Comparison of ENCODE assay signal across 8 cellular contexts in the genomic region with DNA sequence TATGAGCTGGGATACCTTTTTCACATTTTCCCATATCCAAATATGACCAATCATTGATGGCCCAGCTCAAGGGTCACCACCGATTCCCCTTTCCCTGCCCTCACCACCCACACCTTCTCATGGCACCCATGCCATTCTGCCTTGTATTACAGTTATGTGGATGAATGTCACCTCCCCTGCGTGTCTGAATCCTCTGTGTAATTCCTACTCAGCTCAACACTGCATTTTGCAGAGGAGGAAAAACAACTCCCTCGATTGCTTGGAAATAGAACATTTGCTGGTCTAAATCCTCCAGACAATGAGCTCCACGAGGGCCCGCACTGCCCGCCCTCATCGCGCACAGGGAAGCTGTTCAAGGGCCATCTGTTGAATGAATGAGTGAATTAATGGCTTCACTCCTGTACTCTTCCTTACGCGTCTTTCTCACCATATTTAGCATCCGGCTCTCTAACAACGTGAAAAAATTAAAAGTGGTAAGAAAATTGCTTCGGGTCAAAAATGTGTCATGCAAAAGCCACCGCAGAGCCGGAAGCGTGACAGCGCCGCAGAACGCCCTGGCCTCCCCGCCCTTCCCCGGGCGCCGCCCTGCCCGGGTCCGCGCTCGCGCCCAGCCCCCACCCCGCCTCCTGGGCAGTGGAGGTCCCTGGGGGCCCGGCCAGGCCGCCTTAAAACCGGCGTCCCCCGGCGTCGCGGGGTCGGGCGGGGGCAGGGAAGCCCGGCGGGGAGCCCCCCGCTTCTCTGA. TPM values are rescaled to one million over a fixed set of nuclear protein-coding genes. Genes with fewer than 3 reads are reported as not detected.
DNase-seq lines count a peak whose midpoint lies in the region; ATAC-seq and TF ChIP-seq lines count a peak whose summit lies in the region.

No MANE protein-coding gene starts in this region.

- peaks cover 4 to 8% (median 5%) of the 10 kb centered on the region in 3 donors for H3K36me3 Mint-ChIP-seq in CD8-positive, alpha-beta memory T cell
- peaks cover 25% of the 10 kb centered on the region for H3K36me3 Mint-ChIP-seq in activated T-helper 1 cell treated with anti-CD3 and anti-CD28 coated beads, Interleukin-12 subunit alpha, Interleukin-12 subunit beta, Interleukin-2, Interleukin-4 antibody, amounts not matched to agents 30 ng/mL and 10 ng/mL and 1 ng/mL, durations not matched to agents 14 hours and 24 hours and 36 hours (ENCODE audit: low read depth)

- CTCF ChIA-PET in CD8-positive, alpha-beta memory T cell (lab: Charles Lee), result interaction anchor here (1.0 to 2.1 kb wide), 4 partner anchors 16 to 159 kb away, joined by 3 to 8 read pairs (median 6); partner anchors contain the start of gene PTBP3
- CTCF ChIA-PET in PC-9 (lab: Charles Lee), result interaction anchor here (0.6 kb wide), 1 partner anchor 1404 kb away, joined by 12 read pairs; no protein-coding TSS in a partner anchor

- peak overlapping the region; percentile 77 to 97 (median 92) for H3K27ac Mint-ChIP-seq in CD8-positive, alpha-beta memory T cell
- peak overlapping the region; percentile 93 for H3K27ac Mint-ChIP-seq in activated T-helper 1 cell treated with anti-CD3 and anti-CD28 coated beads, Interleukin-12 subunit alpha, Interleukin-12 subunit beta, Interleukin-2, Interleukin-4 antibody, amounts not matched to agents 30 ng/mL and 10 ng/mL and 1 ng/mL, durations not matched to agents 14 hours and 24 hours and 36 hours

- H3K9me2 ChIP-seq in PC-9 (ENCODE audit: insufficient read depth), result no peaks in the 10 kb centered on the region

- 4 to 5% (median 4%) methylated on average over 35 to 42 of the region's 42 CpGs for WGBS in ovary, 3 donors

- no TSS peak for BruUV-seq in PC-9 (replicated peaks; lab: Mats Ljungman, UMichigan)

- peak; percentile 80 for ATAC-seq in GM19452 (IDR thresholded peaks at IDR 0.05; ENCODE audit: unreplicated experiment)
- peak; percentile 82 for ATAC-seq in HG03520 (IDR thresholded peaks at IDR 0.05; ENCODE audit: unreplicated experiment)
- ATAC-seq in foreskin keratinocyte, result peak; percentile 62
- ATAC-seq in upper lobe of right lung, result peak; percentile 91

- peak overlapping the region; percentile 87 to 95 (median 91) for H3K4me3 Mint-ChIP-seq in CD8-positive, alpha-beta memory T cell
- H3K4me3 Mint-ChIP-seq in activated T-helper 1 cell treated with anti-CD3 and anti-CD28 coated beads, Interleukin-12 subunit alpha, Interleukin-12 subunit beta, Interleukin-2, Interleukin-4 antibody, amounts not matched to agents 30 ng/mL and 10 ng/mL and 1 ng/mL, durations not matched to agents 14 hours and 24 hours and 36 hours, result peak overlapping the region; percentile 88

- H3K27ac ChIP-seq in CD8-positive, alpha-beta memory T cell (ENCODE audit: low read depth, low read length), result peak overlapping the region; percentile 55
- H3K27ac ChIP-seq in PC-9, result peak overlapping the region; percentile 86
- peak overlapping the region; percentile 41 for H3K27ac ChIP-seq in foreskin keratinocyte
- H3K27ac ChIP-seq in ovary, result no peak overlapping the region
- peak overlapping the region; percentile 73 for H3K27ac ChIP-seq in upper lobe of right lung

- H3F3A ChIP-seq in PC-9 (ENCODE audit: insufficient read depth, low read depth), result peaks cover 54% of the 10 kb centered on the region

- intact Hi-C loops in PC-9 (cut with micrococcal nuclease; ENCODE audit: unreplicated experiment), result loop anchor here (5.0 kb wide), 1 partner anchor 142 kb away; no protein-coding TSS in a partner anchor
- intact Hi-C loops in activated T-helper 1 cell treated with anti-CD3 and anti-CD28 coated beads, Interleukin-12 subunit alpha, Interleukin-12 subunit beta, Interleukin-2, Interleukin-4 antibody, amounts not matched to agents 30 ng/mL and 10 ng/mL and 1 ng/mL, durations not matched to agents 14 hours and 24 hours and 36 hours (cut with micrococcal nuclease), result loop anchor here (1.0 to 10.0 kb wide), 7 partner anchors 160 to 692 kb away; partner anchors contain the start of genes DNAJC25, ECPAS, GNG10 and SNX30
- intact Hi-C loops in ovary (cut with DNase I), result no loop called here
- intact Hi-C loops in upper lobe of right lung (cut with DNase I), result no loop called here

- H3K9me3 Mint-ChIP-seq in CD8-positive, alpha-beta memory T cell, result no peaks in the 10 kb centered on the region
- H3K9me3 Mint-ChIP-seq in activated T-helper 1 cell treated with anti-CD3 and anti-CD28 coated beads, Interleukin-12 subunit alpha, Interleukin-12 subunit beta, Interleukin-2, Interleukin-4 antibody, amounts not matched to agents 30 ng/mL and 10 ng/mL and 1 ng/mL, durations not matched to agents 14 hours and 24 hours and 36 hours, result no peaks in the 10 kb centered on the region

- TF ChIP-seq CTCF in PC-9 (conservative IDR thresholded peaks at IDR 0.05), result no peak
- TF ChIP-seq CTCF in foreskin keratinocyte (conservative IDR thresholded peaks at IDR 0.05), result no peak
- no peak for TF ChIP-seq CTCF in ovary (IDR thresholded peaks at IDR 0.05)
- no peak for TF ChIP-seq CTCF in upper lobe of right lung (IDR thresholded peaks at IDR 0.05)

- H4K20me1 ChIP-seq in PC-9 (ENCODE audit: insufficient read depth), result no peaks in the 10 kb centered on the region

- H3K27me3 Mint-ChIP-seq in CD8-positive, alpha-beta memory T cell, result peaks cover 0 to 2% of the 10 kb centered on the region in 2 donors
- H3K27me3 Mint-ChIP-seq in activated T-helper 1 cell treated with anti-CD3 and anti-CD28 coated beads, Interleukin-12 subunit alpha, Interleukin-12 subunit beta, Interleukin-2, Interleukin-4 antibody, amounts not matched to agents 30 ng/mL and 10 ng/mL and 1 ng/mL, durations not matched to agents 14 hours and 24 hours and 36 hours (ENCODE audit: insufficient read depth), result peaks cover 1% of the 10 kb centered on the region

- H3K9me3 ChIP-seq in CD8-positive, alpha-beta memory T cell (ENCODE audit: low read length), result no peaks in the 10 kb centered on the region
- no peaks in the 10 kb centered on the region for H3K9me3 ChIP-seq in PC-9 (ENCODE audit: insufficient read depth, low read depth)
- H3K9me3 ChIP-seq in ovary, result no peaks in the 10 kb centered on the region
- no peaks in the 10 kb centered on the region for H3K9me3 ChIP-seq in upper lobe of right lung

- peaks cover 58% of the 10 kb centered on the region for H3K4me1 ChIP-seq in CD8-positive, alpha-beta memory T cell (ENCODE audit: insufficient read depth, low read length)
- H3K4me1 ChIP-seq in PC-9 (replicated peaks; ENCODE audit: insufficient read depth), result peaks cover 63% of the 10 kb centered on the region
- H3K4me1 ChIP-seq in foreskin keratinocyte, result peaks cover 17% of the 10 kb centered on the region
- H3K4me1 ChIP-seq in ovary (ENCODE audit: insufficient read depth), result no peaks in the 10 kb centered on the region
- peaks cover 15% of the 10 kb centered on the region for H3K4me1 ChIP-seq in upper lobe of right lung

- peak overlapping the region; percentile 81 for H3K4me3 ChIP-seq in CD8-positive, alpha-beta memory T cell (ENCODE audit: low read length)
- H3K4me3 ChIP-seq in PC-9 (peak overlapping the region; percentile 84; the same call in 1 of the 2 replicates), ovary (peak overlapping the region; percentile 59), upper lobe of right lung (peak overlapping the region; percentile 59)

- no peaks in the 10 kb centered on the region for H3K36me3 ChIP-seq in CD8-positive, alpha-beta memory T cell (ENCODE audit: insufficient read depth, low read length)
- H3K36me3 ChIP-seq in PC-9 (ENCODE audit: low read depth) (peaks cover 8% of the 10 kb centered on the region; the same call in 1 of the 2 replicates), ovary (no peaks in the 10 kb centered on the region), upper lobe of right lung (no peaks in the 10 kb centered on the region)

- TF ChIP-seq EP300 in ovary (IDR thresholded peaks at IDR 0.05), result no peak

- no peaks in the 10 kb centered on the region for H3K27me3 ChIP-seq in CD8-positive, alpha-beta memory T cell (ENCODE audit: insufficient read depth, low read length, poor library complexity, severe bottlenecking)
- H3K27me3 ChIP-seq in PC-9 (ENCODE audit: insufficient read depth, low read depth) (no peaks in the 10 kb centered on the region), foreskin keratinocyte (peaks cover 5% of the 10 kb centered on the region), ovary (no peaks in the 10 kb centered on the region), upper lobe of right lung (no peaks in the 10 kb centered on the region)

- peak overlapping the region; percentile 88 for H3K4me2 ChIP-seq in PC-9

- peak; percentile 57 to 84 (median 68) for DNase-seq in CD8-positive, alpha-beta memory T cell
- DNase-seq in PC-9 (peak; percentile 81), foreskin keratinocyte (no peak), ovary (peak in 1 of 5 donors; percentile 39), upper lobe of right lung (peak; percentile 90)
- DNase-seq in activated T-helper 1 cell treated with anti-CD3 and anti-CD28 coated beads, Interleukin-12 subunit alpha, Interleukin-12 subunit beta, Interleukin-2, Interleukin-4 antibody, amounts not matched to agents 30 ng/mL and 10 ng/mL and 1 ng/mL, durations not matched to agents 14 hours and 24 hours and 36 hours (ENCODE audit: low spot score), result peak; percentile 73

- peaks cover 70 to 89% (median 85%) of the 10 kb centered on the region in 3 donors for H3K4me1 Mint-ChIP-seq in CD8-positive, alpha-beta memory T cell
- peaks cover 74% of the 10 kb centered on the region for H3K4me1 Mint-ChIP-seq in activated T-helper 1 cell treated with anti-CD3 and anti-CD28 coated beads, Interleukin-12 subunit alpha, Interleukin-12 subunit beta, Interleukin-2, Interleukin-4 antibody, amounts not matched to agents 30 ng/mL and 10 ng/mL and 1 ng/mL, durations not matched to agents 14 hours and 24 hours and 36 hours (ENCODE audit: low read depth)

- H3K79me2 ChIP-seq in PC-9 (ENCODE audit: low read depth), result peaks cover 50% of the 10 kb centered on the region

- peak overlapping the region; percentile 60 for H2AFZ ChIP-seq in PC-9

- POLR2A ChIA-PET in CD8-positive, alpha-beta memory T cell (lab: Charles Lee), result interaction anchor here (1.0 to 3.7 kb wide), 2 partner anchors 10 to 158 kb away, joined by 4 to 33 read pairs; partner anchors contain the start of gene PTBP3
- POLR2A ChIA-PET in PC-9 (lab: Charles Lee; ENCODE audit: unreplicated experiment), result interaction anchor here (0.6 kb wide), 1 partner anchor 477 kb away, joined by 3 read pairs; no protein-coding TSS in a partner anchor

- TF ChIP-seq POLR2A in ovary (IDR thresholded peaks at IDR 0.05), result no peak

RNA-seq across cellular contexts. Expression of gene SUSD1, which starts 0.7 kb away (rescaled TPM):
- total RNA-seq in CD8-positive, alpha-beta memory T cell, result 1 to 10 TPM; 5.0 to 5.3 TPM
- polyA plus RNA-seq in CD8-positive, alpha-beta memory T cell, result 18.1 TPM
- 16.5 and 23.2 TPM in 2 replicates for total RNA-seq in PC-9 (2021)
- total RNA-seq in activated T-helper 1 cell treated with anti-CD3 and anti-CD28 coated beads, Interleukin-12 subunit alpha, Interleukin-12 subunit beta, Interleukin-2, Interleukin-4 antibody, amounts not matched to agents 30 ng/mL and 10 ng/mL and 1 ng/mL, durations not matched to agents 14 hours and 24 hours and 36 hours, result 3.7 and 4.5 TPM in 2 replicates
- 2.5 and 3.2 TPM in 2 replicates for total RNA-seq in foreskin keratinocyte
- 1.1 and 1.9 TPM in 2 replicates for polyA plus RNA-seq in foreskin keratinocyte
- 1 to 10 TPM; 1.4 to 5.4 (median 3.4) TPM for total RNA-seq in ovary
- polyA plus RNA-seq in ovary, result 10 to 100 TPM in 1 of 2 donors, 1 to 10 TPM in 1; 1.1 to 21.0 TPM
- 31.0 TPM for total RNA-seq in upper lobe of right lung

Comparison
In these comparisons a context has a peak if more than half of its experiments do, and no peak if none do; other contexts are left out.
1. DNase-seq: peak in CD8-positive, alpha-beta memory T cell (5 of 5), PC-9 (2 of 2), activated T-helper 1 cell treated with anti-CD3 and anti-CD28 coated beads, Interleukin-12 subunit alpha, Interleukin-12 subunit beta, Interleukin-2, Interleukin-4 antibody, amounts not matched to agents 30 ng/mL and 10 ng/mL and 1 ng/mL, durations not matched to agents 14 hours and 24 hours and 36 hours (single experiment) and upper lobe of right lung (single experiment); none in foreskin keratinocyte (0 of 2).
2. H3K27ac ChIP-seq: peak in CD8-positive, alpha-beta memory T cell (single experiment), PC-9 (single experiment), foreskin keratinocyte (single experiment) and upper lobe of right lung (single experiment); none in ovary (0 of 2).
3. intact Hi-C loops: an anchor here in PC-9 (5.0 kb wide) and activated T-helper 1 cell treated with anti-CD3 and anti-CD28 coated beads, Interleukin-12 subunit alpha, Interleukin-12 subunit beta, Interleukin-2, Interleukin-4 antibody, amounts not matched to agents 30 ng/mL and 10 ng/mL and 1 ng/mL, durations not matched to agents 14 hours and 24 hours and 36 hours (1.0 to 10.0 kb wide); none called in ovary and upper lobe of right lung.
4. Peak in every context shown above with its lines, with median percentiles within 50 percentile points of each other: H3K4me3 ChIP-seq and ATAC-seq.